ENCODE assay signal across 7 cellular contexts in genomic region chr9:114906922-114907571, GRCh38. TPM values are rescaled to one million over a fixed set of nuclear protein-coding genes. Genes with fewer than 3 reads are reported as not detected.
A peak's percentile ranks its signal among the peaks of the same experiment; 100 is the strongest.
DNase-seq lines count a peak whose midpoint lies in the region; FAIRE-seq and TF ChIP-seq lines count a peak whose summit lies in the region.

No MANE protein-coding gene starts in this region.

- H3K4me3 ChIP-seq in dorsolateral prefrontal cortex: no peak overlapping the region

- H3K27ac ChIP-seq in dorsolateral prefrontal cortex: no peak overlapping the region

- H3K27ac Mint-ChIP-seq in nephron progenitor cell: no peak overlapping the region

- H3K4me1 Mint-ChIP-seq in nephron progenitor cell: peaks cover 33% of the 10 kb centered on the region

- intact Hi-C loops in dorsolateral prefrontal cortex (cut with DNase I): no loop called here
- intact Hi-C loops in posterior cingulate gyrus (cut with DNase I): loop anchor here (10.0 kb wide), 1 partner anchor 502 kb away; no protein-coding TSS in a partner anchor

- H3K27me3 ChIP-seq in dorsolateral prefrontal cortex: peaks cover 0 to 4% (median 0%) of the 10 kb centered on the region in 45 donors

- DNase-seq in DMS79 (lab: John Stamatoyannopoulos, UW): peak; percentile 97
- DNase-seq in HTR-8/SVneo (ENCODE audit: insufficient read length, low spot score): peak; percentile 37
- peak; percentile 26 for DNase-seq in RCC 7860 (ENCODE audit: low spot score)
- DNase-seq in dorsolateral prefrontal cortex: peak in 1 of 10 donors; percentile 44
- DNase-seq in nephron progenitor cell: peak; percentile 38
- no peak for DNase-seq in stimulated activated CD4-positive, alpha-beta T cell treated with anti-CD3 and anti-CD28 coated beads, Interleukin-4, amount 100 ng/mL, for 4 hours
- no peak for DNase-seq in posterior cingulate gyrus

- no peaks in the 10 kb centered on the region for H3K36me3 Mint-ChIP-seq in nephron progenitor cell (ENCODE audit: low read depth)

- H3K27me3 Mint-ChIP-seq in nephron progenitor cell (ENCODE audit: low read depth, poor library complexity): peaks cover 6% of the 10 kb centered on the region

- peak in 51 of 56 donors; percentile 21 to 70 (median 49) for TF ChIP-seq CTCF in dorsolateral prefrontal cortex (IDR thresholded peaks at IDR 0.05 in 54 of 56, conservative IDR thresholded peaks at IDR 0.05 in 2 of 56; ENCODE audit: low read depth in 1 of 56, partially characterized antibody in 56 of 56)
- TF ChIP-seq CTCF in nephron progenitor cell (IDR thresholded peaks at IDR 0.05): peak; percentile 58

- no peak overlapping the region for H3K4me3 Mint-ChIP-seq in nephron progenitor cell

- FAIRE-seq in HTR-8/SVneo (lab: Jason Lieb, UNC) (no peak), RCC 7860 (lab: Jason Lieb, UNC) (no peak)

- H3K9me3 Mint-ChIP-seq in nephron progenitor cell: no peaks in the 10 kb centered on the region

RNA-seq across cellular contexts. Expression of gene TNFSF8, which starts 23.3 kb away (rescaled TPM):
- 1 to 10 TPM in 15 of 120 experiments, under 1 TPM in 79, not detected in 26; 0.20 to 3.1 (median 0.57) TPM for total RNA-seq in dorsolateral prefrontal cortex

Comparison
In these comparisons a context has a peak if more than half of its experiments do, and no peak if none do; other contexts are left out.
1. DNase-seq: peak in DMS79 (single experiment), HTR-8/SVneo (single experiment), RCC 7860 (single experiment) and nephron progenitor cell (single experiment); none in stimulated activated CD4-positive, alpha-beta T cell treated with anti-CD3 and anti-CD28 coated beads, Interleukin-4, amount 100 ng/mL, for 4 hours (0 of 2) and posterior cingulate gyrus (0 of 10).